28 cellular contexts compared by ENCODE assay signal in the genomic region with DNA sequence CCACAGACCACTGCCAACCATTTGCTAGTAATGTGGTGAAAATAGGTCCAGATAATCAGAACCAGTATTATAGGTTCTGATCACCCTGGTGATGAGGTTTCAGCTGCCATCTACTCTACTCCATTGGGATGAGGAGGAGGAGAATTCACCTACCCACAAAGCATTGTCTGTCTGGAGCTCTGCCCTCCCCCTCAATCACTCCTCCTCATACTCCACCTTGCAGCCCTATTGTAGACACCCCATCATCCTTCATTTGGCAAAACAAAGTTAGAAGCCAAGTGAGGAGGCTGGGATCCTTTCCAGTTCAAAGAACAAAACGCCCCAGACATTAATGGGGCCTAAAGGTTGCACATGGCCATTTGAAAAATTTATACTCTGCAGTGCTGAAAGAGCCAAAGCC.
"Had no signal": no experiment of that assay in that cellular context is flagged by ENCODE, and none has a peak within 500 bp of the region (broad histone marks: within the 10 kb centered on the region; RNA-seq: fewer than 3 reads in every experiment).

No MANE protein-coding gene starts in this region.

- FAIRE-seq: colon had no signal

- H3K4me3 ChIP-seq: esophagus muscularis mucosa, gastrocnemius medialis, heart right ventricle had no signal

- DNase-seq: activated B cell treated with CpG ODN at 0.5 μM for 24 hours; activated CD4-positive, alpha-beta T cell treated with anti-CD3 and anti-CD28 coated beads for 48 hours; activated CD4-positive, alpha-beta T cell treated with anti-CD3 and anti-CD28 coated beads, Interleukin-2, amount 50 U/mL, for 1 hour; activated CD4-positive, alpha-beta T cell treated with anti-CD3 and anti-CD28 coated beads, Interleukin-2, amount 50 U/mL, for 48 hours; activated CD8-positive, alpha-beta memory T cell treated with anti-CD3 and anti-CD28 coated beads for 24 hours; activated CD8-positive, alpha-beta T cell treated with anti-CD3 and anti-CD28 coated beads for 36 hours; activated effector memory CD4-positive, alpha-beta T cell treated with Interleukin-2 at 50 U/mL for 16 hours; activated gamma-delta T cell treated with Interleukin-2 at 50 U/mL for 16 hours; activated naive CD4-positive, alpha-beta T cell treated with anti-CD3 and anti-CD28 coated beads, Interleukin-2, amount 50 U/mL, for 16 hours; activated naive CD4-positive, alpha-beta T cell treated with Interleukin-2 at 50 U/mL for 16 hours; activated T-cell treated with anti-CD3 and anti-CD28 coated beads, Interleukin-2, amount 50 U/mL, for 4 hours; amniotic stem cell; anterior cingulate cortex; brain microvascular endothelial cell; cortex of kidney; dermis blood vessel endothelial cell; effector CD4-positive, alpha-beta T cell; effector memory CD8-positive, alpha-beta T cell; erythroblast; foreskin keratinocyte; gastrocnemius medialis; glutamatergic neuron; heart right ventricle; T-helper 17 cell; T1000; WERI-Rb-1 had no signal

- H3K36me3 ChIP-seq: brain microvascular endothelial cell, gastrocnemius medialis, heart right ventricle, WERI-Rb-1 had no signal

- H3K27me3 ChIP-seq: brain microvascular endothelial cell, esophagus muscularis mucosa, foreskin keratinocyte, gastrocnemius medialis, heart right ventricle had no signal
